ENCODE assay signal across 5 cellular contexts in the genomic region with DNA sequence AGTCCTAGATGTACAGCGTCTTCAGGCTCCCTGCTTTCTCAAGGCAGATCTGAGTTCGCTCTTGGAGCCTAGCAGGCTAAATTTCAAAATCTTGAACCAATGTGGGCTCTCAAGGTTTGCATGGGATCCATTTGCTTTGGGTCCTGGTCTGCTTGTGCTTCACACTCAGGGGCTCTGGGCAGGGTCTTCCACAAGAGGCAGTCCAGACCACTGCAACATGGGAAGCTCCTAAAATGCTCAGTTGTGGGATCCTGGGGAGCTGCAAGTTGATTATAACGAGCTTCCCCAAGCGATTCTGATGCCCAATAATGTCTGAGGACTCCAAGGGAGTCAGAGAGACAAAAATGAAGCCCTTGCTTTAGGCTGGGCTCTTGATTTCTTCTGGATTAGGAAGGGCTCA. TPM values are rescaled to one million over a fixed set of nuclear protein-coding genes. Genes with fewer than 3 reads are reported as not detected.
"Had no signal": no experiment of that assay in that cellular context is flagged by ENCODE, and none has a peak within 500 bp of the region (broad histone marks: within the 10 kb centered on the region; RNA-seq: fewer than 3 reads in every experiment).

No MANE protein-coding gene starts in this region.

- ATAC-seq: GM23338 had no signal

- H3K4me3 Mint-ChIP-seq: GM23338, H9 had no signal

- H3K9me3 Mint-ChIP-seq: GM23338, H9 had no signal

- DNase-seq: H9, HCEC 1CT, IMR-90 had no signal

- H3K4me2 ChIP-seq: GM23338 had no signal

- H3K4me3 ChIP-seq: GM23338 had no signal

- H3K27ac Mint-ChIP-seq: GM23338, H9 had no signal

- H2AFZ ChIP-seq: GM23338 had no signal

RNA-seq across cellular contexts. Expression of a gene that starts 6.7 kb away (rescaled TPM):
- total RNA-seq: HT-29, IMR-90 had no signal
- polyA plus RNA-seq: IMR-90 had no signal
